ENCODE assay signal across 11 cellular contexts in genomic region chr1:59696421-59697115, GRCh38.
A peak's percentile ranks its signal among the peaks of the same experiment; 100 is the strongest.
DNase-seq lines count a peak whose midpoint lies in the region; ATAC-seq and TF ChIP-seq lines count a peak whose summit lies in the region.
"Had no signal": no experiment of that assay in that cellular context is flagged by ENCODE, and none has a peak within 500 bp of the region (broad histone marks: within the 10 kb centered on the region; RNA-seq: fewer than 3 reads in every experiment).

No MANE protein-coding gene starts in this region.

- DNase-seq in SIG-M5 (lab: John Stamatoyannopoulos, UW), result peak; percentile 55
- peak; percentile 58 for DNase-seq in naive B cell
- no peak for DNase-seq in PC-3
- no peak for DNase-seq in NCI-H774 (lab: John Stamatoyannopoulos, UW)
- no peak for DNase-seq in BE2C
- DNase-seq: cortex of kidney, NCI-H82, transverse colon had no signal

- H3K4me1 Mint-ChIP-seq in naive B cell, result peaks cover 35 to 46% (median 46%) of the 10 kb centered on the region in 3 donors

- BruUV-seq in PC-3 (replicated peaks; lab: Mats Ljungman, UMichigan), result no TSS peak

- H2AFZ ChIP-seq in PC-3 (ENCODE audit: low read length), result no peak overlapping the region

- H3K27me3 Mint-ChIP-seq in naive B cell, result no peaks in the 10 kb centered on the region

- no peaks in the 10 kb centered on the region for H3K36me3 ChIP-seq in PC-3 (ENCODE audit: low read depth, low read length)
- H3K36me3 ChIP-seq in BE2C, result no peaks in the 10 kb centered on the region
- H3K36me3 ChIP-seq: transverse colon had no signal

- peak overlapping the region; percentile 24 to 96 (median 69) for H3K27ac Mint-ChIP-seq in naive B cell

- CTCF ChIA-PET in PC-3 (lab: Charles Lee), result no interaction called here

- H3K79me2 ChIP-seq in PC-3 (ENCODE audit: low read length), result no peaks in the 10 kb centered on the region

- H3K27ac ChIP-seq in PC-3 (ENCODE audit: low read length), result no peak overlapping the region

- no peaks in the 10 kb centered on the region for H3K9me3 ChIP-seq in PC-3 (ENCODE audit: low read length)
- no peaks in the 10 kb centered on the region for H3K9me3 ChIP-seq in BE2C
- H3K9me3 ChIP-seq: transverse colon had no signal

- H3F3A ChIP-seq in PC-3 (ENCODE audit: low read length, unreplicated experiment), result no peaks in the 10 kb centered on the region

- intact Hi-C loops in PC-3 (cut with micrococcal nuclease), result loop anchor here (5.0 to 10.0 kb wide), 4 partner anchors 99 to 619 kb away; no protein-coding TSS in a partner anchor

- H3K9ac ChIP-seq in PC-3 (ENCODE audit: low read length), result no peak overlapping the region

- H3K27me3 ChIP-seq in PC-3 (ENCODE audit: low read length), result no peaks in the 10 kb centered on the region
- no peaks in the 10 kb centered on the region for H3K27me3 ChIP-seq in BE2C
- H3K27me3 ChIP-seq: transverse colon had no signal

- peaks cover 7 to 8% of the 10 kb centered on the region in 2 donors for H3K36me3 Mint-ChIP-seq in naive B cell

- H4K20me1 ChIP-seq in PC-3 (ENCODE audit: low read length), result no peaks in the 10 kb centered on the region

- no peak overlapping the region for H3K4me3 ChIP-seq in PC-3 (ENCODE audit: low read length)
- no peak overlapping the region for H3K4me3 ChIP-seq in BE2C (ENCODE audit: low read depth, low read length)
- H3K4me3 ChIP-seq: transverse colon had no signal

- POLR2A ChIA-PET in PC-3 (lab: Charles Lee; ENCODE audit: unreplicated experiment), result no interaction called here

- no peaks in the 10 kb centered on the region for H3K9me2 ChIP-seq in PC-3 (replicated peaks; ENCODE audit: low read length)

- H3K4me3 Mint-ChIP-seq in naive B cell, result peak overlapping the region; percentile 70 to 87 (median 83)

- H3K4me1 ChIP-seq in PC-3 (ENCODE audit: insufficient read depth, low read length) (no peaks in the 10 kb centered on the region), BE2C (peaks cover 6% of the 10 kb centered on the region; the same call in 1 of the 2 replicates)

- H3K9me3 Mint-ChIP-seq in naive B cell, result peaks cover 0 to 6% (median 1%) of the 10 kb centered on the region in 7 donors

- no peak overlapping the region for H3K4me2 ChIP-seq in PC-3 (ENCODE audit: low read length)

- ATAC-seq in GM18502 (IDR thresholded peaks at IDR 0.05; ENCODE audit: poor library complexity, unreplicated experiment) (peak; percentile 47), HG02798 (IDR thresholded peaks at IDR 0.05; ENCODE audit: poor library complexity, unreplicated experiment) (peak; percentile 32), naive B cell (ENCODE audit: low read depth in 2 of 2) (peak; percentile 66 to 73), PC-3 (no peak), HG03095 (IDR thresholded peaks at IDR 0.05; ENCODE audit: unreplicated experiment) (no peak)

- TF ChIP-seq CTCF in PC-3 (conservative IDR thresholded peaks at IDR 0.05; ENCODE audit: low read depth, low read length) (no peak), BE2C (IDR thresholded peaks at IDR 0.05; ENCODE audit: low read depth, low read length) (no peak)

Comparison
In these comparisons a context has a peak if more than half of its experiments do, and no peak if none do; other contexts are left out.
1. ATAC-seq: peak in GM18502 (single experiment), HG02798 (single experiment) and naive B cell (2 of 2); none in PC-3 (single experiment) and HG03095 (single experiment).
2. DNase-seq: peak in SIG-M5 (single experiment) and naive B cell (single experiment); none in PC-3 (single experiment), NCI-H774 (single experiment) and BE2C (single experiment).